Comparison of ENCODE assay signal across 15 cellular contexts in the genomic region with DNA sequence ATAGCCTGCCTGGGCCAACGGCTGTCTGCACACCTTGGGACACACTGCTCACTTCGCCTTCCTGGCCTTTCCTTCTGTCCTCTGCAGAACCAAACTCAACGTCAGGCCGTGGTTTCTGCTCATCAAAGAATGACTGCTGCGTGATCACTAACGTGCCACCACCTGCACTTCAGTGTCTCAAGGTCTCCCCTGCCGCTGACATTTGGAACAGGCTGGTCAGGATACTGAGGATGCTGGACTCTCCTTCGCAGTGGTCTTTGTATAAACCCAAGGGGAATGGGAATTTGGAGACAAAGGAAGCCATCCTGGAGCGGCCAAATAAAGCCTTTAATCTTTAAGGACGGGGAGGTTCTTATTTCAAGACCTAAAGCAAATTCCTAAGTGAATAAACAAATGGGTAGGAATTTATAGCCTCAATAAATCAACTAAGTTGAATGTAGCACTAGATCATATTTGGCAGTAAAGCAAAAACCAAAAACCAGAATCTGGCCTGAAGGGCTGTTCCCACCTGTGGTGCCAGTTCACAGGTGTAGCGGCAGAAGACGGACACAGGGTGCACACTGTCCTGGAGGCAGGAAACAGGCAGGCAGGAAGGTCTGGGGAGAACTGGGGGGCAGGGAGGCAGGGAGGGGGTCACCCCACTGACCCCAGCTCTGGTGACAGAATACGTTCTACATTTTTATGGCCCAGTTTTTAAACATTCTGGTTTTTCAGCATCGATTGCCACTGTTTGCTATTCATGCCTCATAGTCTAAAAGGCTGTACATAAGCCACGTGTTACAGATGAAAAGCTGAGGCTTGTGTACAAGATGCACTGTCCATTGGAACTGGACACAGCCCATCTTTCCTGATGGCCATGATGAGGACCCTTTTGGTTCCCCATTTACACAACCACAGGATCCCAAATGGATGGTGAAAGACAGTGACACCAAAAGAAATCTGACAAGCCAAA. TPM values are rescaled to one million over a fixed set of nuclear protein-coding genes. Genes with fewer than 3 reads are reported as not detected.
A peak's percentile ranks its signal among the peaks of the same experiment; 100 is the strongest.
DNase-seq lines count a peak whose midpoint lies in the region; ATAC-seq, FAIRE-seq and TF ChIP-seq lines count a peak whose summit lies in the region.
"Had no signal": no experiment of that assay in that cellular context is flagged by ENCODE, and none has a peak within 500 bp of the region (broad histone marks: within the 10 kb centered on the region; RNA-seq: fewer than 3 reads in every experiment).

No MANE protein-coding gene starts in this region.

- CTCF ChIA-PET in HEK293 (lab: Yijun Ruan, JAX) = no interaction called here

- no peak overlapping the region for H3K4me3 ChIP-seq in HEK293 (ENCODE audit: low read depth, low read length)
- no peak overlapping the region for H3K4me3 ChIP-seq in RWPE2 (ENCODE audit: severe bottlenecking)
- H3K4me3 ChIP-seq in iPS-20b (ENCODE audit: low read length) = no peak overlapping the region
- H3K4me3 ChIP-seq in sigmoid colon = no peak overlapping the region
- H3K4me3 ChIP-seq: ascending aorta, GM23248, vagina had no signal

- TF ChIP-seq POLR2A in sigmoid colon (IDR thresholded peaks at IDR 0.05) = no peak

- 19 to 59% methylated on average over 15 of the region's 15 CpGs for WGBS in sigmoid colon, 2 donors

- H3K9me3 ChIP-seq in HEK293 (ENCODE audit: control insufficient read depth, insufficient read depth, low read depth, low read length) (no peaks in the 10 kb centered on the region), RWPE2 (ENCODE audit: severe bottlenecking) (no peaks in the 10 kb centered on the region), iPS-20b (ENCODE audit: insufficient read depth, low read depth, low read length) (no peaks in the 10 kb centered on the region), sigmoid colon (no peaks in the 10 kb centered on the region)
- H3K9me3 ChIP-seq: ascending aorta, BE2C, vagina had no signal

- intact Hi-C loops in sigmoid colon (cut with DNase I) = no loop called here

- H3K27me3 ChIP-seq in RWPE2 (ENCODE audit: insufficient read depth, poor library complexity, severe bottlenecking) (no peaks in the 10 kb centered on the region), iPS-20b (ENCODE audit: insufficient read depth, low read length) (no peaks in the 10 kb centered on the region), sigmoid colon (no peaks in the 10 kb centered on the region)
- H3K27me3 ChIP-seq: ascending aorta, BE2C, vagina had no signal

- H3K27ac ChIP-seq in HEK293 (ENCODE audit: extremely low read depth, low read depth, low read length) (peak overlapping the region; percentile 64), RWPE2 (ENCODE audit: poor library complexity, severe bottlenecking) (no peak overlapping the region), iPS-20b (ENCODE audit: low read length) (peak overlapping the region; percentile 55), sigmoid colon (peak overlapping the region in 3 of 4 donors; percentile 54 to 72 (median 65))
- H3K27ac ChIP-seq: ascending aorta, GM23248 had no signal

- TF ChIP-seq EP300 in sigmoid colon (IDR thresholded peaks at IDR 0.05) = no peak

- POLR2A ChIA-PET in HEK293 (lab: Yijun Ruan, JAX) = no interaction called here

- FAIRE-seq in D721Med (lab: Jason Lieb, UNC) = no peak

- DNase-seq in RWPE2 (ENCODE audit: low spot score) = no peak
- no peak for DNase-seq in sigmoid colon
- DNase-seq in D721Med (ENCODE audit: insufficient read length, low spot score) = no peak
- no peak for DNase-seq in activated T-cell treated with anti-CD3 and anti-CD28 coated beads, Interleukin-2, amount 50 U/mL, for 48 hours
- no peak for DNase-seq in GDM1 (lab: John Stamatoyannopoulos, UW)
- DNase-seq: activated CD8-positive, alpha-beta memory T cell treated with anti-CD3 and anti-CD28 coated beads for 24 hours; BE2C; GM23248; NCI-H1105 treated with DMSO at 0.1 percent for 48 hours had no signal

- peak; percentile 52 for ATAC-seq in RWPE2 (ENCODE audit: low read depth)
- ATAC-seq: SK-N-SH treated with all-trans-retinoic acid at 6 μM for 48 hours; stimulated activated memory B cell treated with anti-CD40 and anti-IgM and Interleukin-4, amounts not matched to agents 10 μg/mL and 1 μg/mL and 100 μg/mL, for 72 hours had no signal

- peaks cover 25% of the 10 kb centered on the region for H3K4me1 ChIP-seq in HEK293 (ENCODE audit: control insufficient read depth, insufficient read depth, low read length)
- peaks cover 5% of the 10 kb centered on the region for H3K4me1 ChIP-seq in RWPE2 (ENCODE audit: insufficient read depth, poor library complexity, severe bottlenecking)
- H3K4me1 ChIP-seq in iPS-20b (ENCODE audit: insufficient read depth, low read length) = peaks cover 46% of the 10 kb centered on the region
- H3K4me1 ChIP-seq in sigmoid colon = peaks cover 0 to 47% (median 27%) of the 10 kb centered on the region in 4 donors
- H3K4me1 ChIP-seq: ascending aorta, BE2C had no signal

- no peak overlapping the region for H3K9ac ChIP-seq in iPS-20b (ENCODE audit: low read depth, low read length)
- H3K9ac ChIP-seq: GM23248 had no signal

- H3K36me3 ChIP-seq in HEK293 (ENCODE audit: control insufficient read depth in 2 of 2, insufficient read depth in 1 of 2, low read length in 2 of 2) = no peaks in the 10 kb centered on the region
- H3K36me3 ChIP-seq in RWPE2 (ENCODE audit: low read depth) = no peaks in the 10 kb centered on the region
- H3K36me3 ChIP-seq in iPS-20b (ENCODE audit: insufficient read depth, low read depth, low read length) = no peaks in the 10 kb centered on the region
- H3K36me3 ChIP-seq in sigmoid colon = no peaks in the 10 kb centered on the region
- H3K36me3 ChIP-seq: ascending aorta, BE2C, vagina had no signal

- no peak for TF ChIP-seq CTCF in HEK293 (tag by site-specific recombination; IDR thresholded peaks at IDR 0.05)
- no peak for TF ChIP-seq CTCF in RWPE2 (IDR thresholded peaks at IDR 0.05; ENCODE audit: poor library complexity, severe bottlenecking)
- TF ChIP-seq CTCF in sigmoid colon (IDR thresholded peaks at IDR 0.05) = no peak
- TF ChIP-seq CTCF in D721Med (IDR thresholded peaks at IDR 0.05; ENCODE audit: insufficient read depth, missing control alignments) = no peak

TF ChIP-seq in HEK293, 187 proteins besides CTCF, POLR2A, EP300 and RAD21 (continues in another document):
- TF ChIP-seq, protein P1, sequence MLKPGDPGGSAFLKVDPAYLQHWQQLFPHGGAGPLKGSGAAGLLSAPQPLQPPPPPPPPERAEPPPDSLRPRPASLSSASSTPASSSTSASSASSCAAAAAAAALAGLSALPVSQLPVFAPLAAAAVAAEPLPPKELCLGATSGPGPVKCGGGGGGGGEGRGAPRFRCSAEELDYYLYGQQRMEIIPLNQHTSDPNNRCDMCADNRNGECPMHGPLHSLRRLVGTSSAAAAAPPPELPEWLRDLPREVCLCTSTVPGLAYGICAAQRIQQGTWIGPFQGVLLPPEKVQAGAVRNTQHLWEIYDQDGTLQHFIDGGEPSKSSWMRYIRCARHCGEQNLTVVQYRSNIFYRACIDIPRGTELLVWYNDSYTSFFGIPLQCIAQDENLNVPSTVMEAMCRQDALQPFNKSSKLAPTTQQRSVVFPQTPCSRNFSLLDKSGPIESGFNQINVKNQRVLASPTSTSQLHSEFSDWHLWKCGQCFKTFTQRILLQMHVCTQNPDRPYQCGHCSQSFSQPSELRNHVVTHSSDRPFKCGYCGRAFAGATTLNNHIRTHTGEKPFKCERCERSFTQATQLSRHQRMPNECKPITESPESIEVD (tag by site-specific recombination; IDR thresholded peaks at IDR 0.05) = peak; percentile 75
- TF ChIP-seq HOXC10 (CRISPR knock-in tag; IDR thresholded peaks at IDR 0.05) (no peak), ZNF837 (tag by site-specific recombination; IDR thresholded peaks at IDR 0.05) (no peak), ZNF707 (tag by site-specific recombination; IDR thresholded peaks at IDR 0.05) (no peak), ZNF549 (tag by site-specific recombination; IDR thresholded peaks at IDR 0.05) (no peak), ZEB2 (tag by site-specific recombination; IDR thresholded peaks at IDR 0.05) (peak; percentile 40; the same call in 1 of the 2 replicates), ZNF600 (tag by site-specific recombination; IDR thresholded peaks at IDR 0.05) (peak; percentile 84), ZNF157 (tag by site-specific recombination; IDR thresholded peaks at IDR 0.05) (no peak), SP7 (tag by site-specific recombination; IDR thresholded peaks at IDR 0.05) (no peak), ZNF514 (tag by site-specific recombination; IDR thresholded peaks at IDR 0.05) (no peak), WT1 (tag by site-specific recombination; IDR thresholded peaks at IDR 0.05) (peak; percentile 27; the same call in 1 of the 2 replicates)
- TF ChIP-seq, protein P2, sequence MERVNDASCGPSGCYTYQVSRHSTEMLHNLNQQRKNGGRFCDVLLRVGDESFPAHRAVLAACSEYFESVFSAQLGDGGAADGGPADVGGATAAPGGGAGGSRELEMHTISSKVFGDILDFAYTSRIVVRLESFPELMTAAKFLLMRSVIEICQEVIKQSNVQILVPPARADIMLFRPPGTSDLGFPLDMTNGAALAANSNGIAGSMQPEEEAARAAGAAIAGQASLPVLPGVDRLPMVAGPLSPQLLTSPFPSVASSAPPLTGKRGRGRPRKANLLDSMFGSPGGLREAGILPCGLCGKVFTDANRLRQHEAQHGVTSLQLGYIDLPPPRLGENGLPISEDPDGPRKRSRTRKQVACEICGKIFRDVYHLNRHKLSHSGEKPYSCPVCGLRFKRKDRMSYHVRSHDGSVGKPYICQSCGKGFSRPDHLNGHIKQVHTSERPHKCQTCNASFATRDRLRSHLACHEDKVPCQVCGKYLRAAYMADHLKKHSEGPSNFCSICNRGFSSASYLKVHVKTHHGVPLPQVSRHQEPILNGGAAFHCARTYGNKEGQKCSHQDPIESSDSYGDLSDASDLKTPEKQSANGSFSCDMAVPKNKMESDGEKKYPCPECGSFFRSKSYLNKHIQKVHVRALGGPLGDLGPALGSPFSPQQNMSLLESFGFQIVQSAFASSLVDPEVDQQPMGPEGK (tag by site-specific recombination; IDR thresholded peaks at IDR 0.05) = 0 out of 2 replicates have a peak, but pooled peaks have one; percentile 34
- TF ChIP-seq, protein P3, sequence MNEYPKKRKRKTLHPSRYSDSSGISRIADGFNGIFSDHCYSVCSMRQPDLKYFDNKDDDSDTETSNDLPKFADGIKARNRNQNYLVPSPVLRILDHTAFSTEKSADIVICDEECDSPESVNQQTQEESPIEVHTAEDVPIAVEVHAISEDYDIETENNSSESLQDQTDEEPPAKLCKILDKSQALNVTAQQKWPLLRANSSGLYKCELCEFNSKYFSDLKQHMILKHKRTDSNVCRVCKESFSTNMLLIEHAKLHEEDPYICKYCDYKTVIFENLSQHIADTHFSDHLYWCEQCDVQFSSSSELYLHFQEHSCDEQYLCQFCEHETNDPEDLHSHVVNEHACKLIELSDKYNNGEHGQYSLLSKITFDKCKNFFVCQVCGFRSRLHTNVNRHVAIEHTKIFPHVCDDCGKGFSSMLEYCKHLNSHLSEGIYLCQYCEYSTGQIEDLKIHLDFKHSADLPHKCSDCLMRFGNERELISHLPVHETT (tag by site-specific recombination; IDR thresholded peaks at IDR 0.05) = no peak

RNA-seq across cellular contexts. Expression of gene ABHD12, which starts 36.6 kb away (rescaled TPM):
- 10 to 100 TPM; 18.9 to 39.6 (median 34.9) TPM for total RNA-seq in sigmoid colon
- 10 to 100 TPM; 27.0 to 49.0 (median 35.7) TPM for polyA plus RNA-seq in sigmoid colon

RNA-seq across cellular contexts. Expression of gene GINS1, which starts 53.4 kb away (rescaled TPM):
- total RNA-seq in sigmoid colon = 1 to 10 TPM in 1 of 4 donors, under 1 TPM in 3; 0.28 to 1.4 (median 0.50) TPM
- polyA plus RNA-seq in sigmoid colon = 1 to 10 TPM; 1.2 to 7.6 (median 4.2) TPM
- total RNA-seq: ascending aorta had no signal
